Comparison of ENCODE assay signal across 4 cellular contexts in the genomic region with DNA sequence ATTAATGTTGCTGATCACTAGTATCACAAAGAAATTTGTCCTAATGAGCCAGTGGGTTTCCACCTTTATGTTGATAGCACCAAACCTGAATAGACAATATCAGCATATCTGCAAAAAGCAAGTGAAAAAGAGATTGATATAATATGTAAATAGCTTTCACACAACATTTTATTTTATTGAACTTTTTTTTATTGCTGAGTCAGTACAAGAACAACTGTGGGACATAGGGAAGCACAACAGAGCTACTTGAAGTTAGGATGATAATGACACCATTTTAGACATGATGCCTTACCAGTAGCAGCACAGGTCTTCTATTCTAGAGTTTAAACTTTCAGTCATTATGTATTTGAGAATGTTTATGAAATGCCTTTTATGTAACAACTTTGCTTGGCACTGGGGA.
A peak's percentile ranks its signal among the peaks of the same experiment; 100 is the strongest.
TF ChIP-seq lines count a peak whose summit lies in the region.

No MANE protein-coding gene starts in this region.

TF ChIP-seq in HepG2, 621 proteins besides CTCF, POLR2A, EP300 and RAD21:
- no peak for TF ChIP-seq HNRNPLL (IDR thresholded peaks at IDR 0.05; ENCODE audit: low read depth, low read length, poor library complexity, severe bottlenecking)
- no peak for TF ChIP-seq YEATS2 (CRISPR knock-in tag; IDR thresholded peaks at IDR 0.05; ENCODE audit: borderline replicate concordance)
- TF ChIP-seq MED13 (CRISPR knock-in tag; IDR thresholded peaks at IDR 0.05), result no peak
- peak; percentile 57 to 72; a peak in 3 of 4 replicates for TF ChIP-seq MAFK (conservative IDR thresholded peaks at IDR 0.05 in 1 of 2, IDR thresholded peaks at IDR 0.05 in 1 of 2; ENCODE audit: low read length in 2 of 2)
- TF ChIP-seq MAFF (IDR thresholded peaks at IDR 0.05; ENCODE audit: low read depth, low read length), result peak; percentile 63
- no peak for TF ChIP-seq ZIK1 (CRISPR knock-in tag; IDR thresholded peaks at IDR 0.05; ENCODE audit: borderline replicate concordance, low read depth)
- TF ChIP-seq NR2F1 (CRISPR knock-in tag; IDR thresholded peaks at IDR 0.05), result no peak
- TF ChIP-seq ZNF256 (CRISPR knock-in tag; conservative IDR thresholded peaks at IDR 0.05), result no peak
- no peak for TF ChIP-seq MIER3 (CRISPR knock-in tag; IDR thresholded peaks at IDR 0.05; ENCODE audit: borderline replicate concordance)
- TF ChIP-seq HOXA5 (CRISPR knock-in tag; IDR thresholded peaks at IDR 0.05), result no peak
- TF ChIP-seq AKAP8 (CRISPR knock-in tag; IDR thresholded peaks at IDR 0.05), result no peak

TF ChIP-seq in A549, 52 proteins besides CTCF, POLR2A, EP300 and RAD21:
- TF ChIP-seq MAFK (IDR thresholded peaks at IDR 0.05; ENCODE audit: partially characterized antibody) (peak; percentile 52), SREBF2 (IDR thresholded peaks at IDR 0.05) (no peak)

TF ChIP-seq in IMR-90, 13 proteins besides CTCF, POLR2A, EP300 and RAD21:
- TF ChIP-seq NFE2L2 (IDR thresholded peaks at IDR 0.05; ENCODE audit: low read depth, low read length) (no peak), MAFK (IDR thresholded peaks at IDR 0.05; ENCODE audit: low read depth, low read length) (peak; percentile 78)
TF ChIP-seq in IMR-90: peak in this region for 1.

TF ChIP-seq in K562, 482 proteins besides CTCF, POLR2A, EP300 and RAD21:
- TF ChIP-seq POU5F1 (IDR thresholded peaks at IDR 0.05; ENCODE audit: borderline replicate concordance, low read depth, low read length, partially characterized antibody) (no peak), ZNF316 (IDR thresholded peaks at IDR 0.05) (peak; percentile 4; the same call in 1 of the 2 replicates), POLR2AphosphoS2 (IDR thresholded peaks at IDR 0.05; ENCODE audit: low read length) (no peak)
